ENCODE assay signal across 17 cellular contexts in the genomic region with DNA sequence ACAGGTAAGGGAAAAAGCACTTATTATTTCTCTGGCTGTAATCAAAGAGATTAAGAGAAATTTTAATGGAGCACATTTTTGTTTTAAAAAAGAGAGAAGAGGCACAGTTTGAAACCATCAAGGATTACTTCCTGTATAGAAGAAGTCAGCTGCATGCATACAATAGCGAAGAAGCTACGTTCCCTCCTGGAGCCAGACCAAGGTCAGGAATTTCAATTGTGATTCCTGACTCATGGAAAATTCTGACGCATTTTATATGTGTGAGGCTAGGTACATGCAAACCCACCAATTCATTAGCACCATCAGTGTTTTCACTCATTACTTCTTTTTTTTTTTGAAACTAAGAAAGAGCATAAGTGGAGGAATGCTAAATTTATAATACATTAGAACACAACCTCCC.
A peak's percentile ranks its signal among the peaks of the same experiment; 100 is the strongest.
DNase-seq lines count a peak whose midpoint lies in the region; ATAC-seq, FAIRE-seq and TF ChIP-seq lines count a peak whose summit lies in the region.
"Had no signal": no experiment of that assay in that cellular context is flagged by ENCODE, and none has a peak within 500 bp of the region (broad histone marks: within the 10 kb centered on the region; RNA-seq: fewer than 3 reads in every experiment).

No MANE protein-coding gene starts in this region.

- no peak overlapping the region for H2AFZ ChIP-seq in endothelial cell of umbilical vein (ENCODE audit: low read depth, low read length)

- BruUV-seq in endothelial cell of umbilical vein (replicated peaks; lab: Mats Ljungman, UMichigan) = no TSS peak

- intact Hi-C loops in endothelial cell of umbilical vein (cut with micrococcal nuclease) = loop anchor here (1.0 to 10.0 kb wide), 11 partner anchors 34 to 376 kb away; no protein-coding TSS in a partner anchor

- no peak for ATAC-seq in HG02852 (IDR thresholded peaks at IDR 0.05; ENCODE audit: unreplicated experiment)
- ATAC-seq in HG03469 (IDR thresholded peaks at IDR 0.05; ENCODE audit: unreplicated experiment) = no peak
- ATAC-seq: K562 had no signal

- H3K4me1 ChIP-seq in endothelial cell of umbilical vein (ENCODE audit: control insufficient read depth, extremely low read depth, insufficient read depth, low read length) = peaks cover 28% of the 10 kb centered on the region
- H3K4me1 ChIP-seq: body of pancreas had no signal

- POLR2A ChIA-PET in endothelial cell of umbilical vein (lab: Charles Lee) = interaction anchor here (1.0 to 1.9 kb wide), 4 partner anchors 252 to 383 kb away, joined by 3 to 11 read pairs (median 6); no protein-coding TSS in a partner anchor

- H3K4me2 ChIP-seq in endothelial cell of umbilical vein (ENCODE audit: insufficient read depth, low read length) = peak overlapping the region; percentile 78

- peak; percentile 80 for FAIRE-seq in endothelial cell of umbilical vein (lab: Jason Lieb, UNC)
- FAIRE-seq: K562 had no signal

- no peak for TF ChIP-seq POLR2A in endothelial cell of umbilical vein (IDR thresholded peaks at IDR 0.05; ENCODE audit: low read depth, low read length)

- H3K36me3 ChIP-seq in endothelial cell of umbilical vein (ENCODE audit: control insufficient read depth in 2 of 2, extremely low read depth in 1 of 2, insufficient read depth in 2 of 2, low read length in 2 of 2) = no peaks in the 10 kb centered on the region
- H3K36me3 ChIP-seq: tibial nerve had no signal

- H3K9me3 ChIP-seq in endothelial cell of umbilical vein (replicated peaks; ENCODE audit: control insufficient read depth, insufficient read depth, low read length) = no peaks in the 10 kb centered on the region
- H3K9me3 ChIP-seq: body of pancreas, tibial nerve had no signal

- H4K20me1 ChIP-seq in endothelial cell of umbilical vein (replicated peaks; ENCODE audit: control insufficient read depth, extremely low read depth, insufficient read depth, low read length) = no peaks in the 10 kb centered on the region

- peak overlapping the region; percentile 92 for H3K27ac ChIP-seq in endothelial cell of umbilical vein (ENCODE audit: insufficient read depth, low read depth, low read length)
- H3K27ac ChIP-seq: body of pancreas had no signal

- CTCF ChIA-PET in endothelial cell of umbilical vein (lab: Charles Lee) = interaction anchor here (0.8 to 2.6 kb wide), 16 partner anchors 13 to 376 kb away, joined by 3 to 17 read pairs (median 5); no protein-coding TSS in a partner anchor

- no peaks in the 10 kb centered on the region for H3K27me3 ChIP-seq in endothelial cell of umbilical vein (ENCODE audit: control insufficient read depth in 2 of 2, insufficient read depth in 2 of 2, low read length in 2 of 2)
- H3K27me3 ChIP-seq: body of pancreas, tibial nerve had no signal

- dilution Hi-C loops in endothelial cell of umbilical vein (cut with MboI; ENCODE audit: extremely low pct_ligation_motif_present, low sequenced_read_pairs) = no loop called here

- H3K79me2 ChIP-seq in endothelial cell of umbilical vein (ENCODE audit: control insufficient read depth, insufficient read depth, low read length) = no peaks in the 10 kb centered on the region

- DNase-seq in Daoy (ENCODE audit: low read depth) (peak; percentile 19), RPMI7951 (ENCODE audit: low read depth) (peak; percentile 73), endothelial cell of umbilical vein (ENCODE audit: low read depth, low spot score) (peak; percentile 98), myocyte (ENCODE audit: low read depth) (peak; percentile 10), NCI-H1105 (lab: John Stamatoyannopoulos, UW) (no peak), occipital lobe (lab: John Stamatoyannopoulos, UW) (no peak)
- DNase-seq: activated CD4-positive, alpha-beta T cell treated with anti-CD3 and anti-CD28 coated beads, Interleukin-2, amount 50 U/mL, for 48 hours; body of pancreas; DMS153; NCI-H187; NCI-H526 treated with DMSO at 0.1 percent for 48 hours; RPMI8226; T-helper 9 cell had no signal

- H3K4me3 ChIP-seq in endothelial cell of umbilical vein (replicated peaks in 1 of 3; ENCODE audit: insufficient read depth in 1 of 3, low read depth in 1 of 3, low read length in 3 of 3) = no peak overlapping the region
- H3K4me3 ChIP-seq: body of pancreas, K562, tibial nerve had no signal

- peak overlapping the region; percentile 78 for H3K9ac ChIP-seq in endothelial cell of umbilical vein (replicated peaks; ENCODE audit: extremely low read depth, insufficient read depth, low read length)

- no peak for TF ChIP-seq CTCF in endothelial cell of umbilical vein (IDR thresholded peaks at IDR 0.05; ENCODE audit: extremely low read depth in 1 of 2, insufficient read depth in 1 of 2, low read depth in 1 of 2, low read length in 2 of 2)

- H3K9me1 ChIP-seq in endothelial cell of umbilical vein (replicated peaks; ENCODE audit: control insufficient read depth, extremely low read depth, insufficient read depth, low read length) = no peaks in the 10 kb centered on the region

TF ChIP-seq in endothelial cell of umbilical vein, 7 proteins besides CTCF, POLR2A, EP300 and RAD21:
- TF ChIP-seq JUN (IDR thresholded peaks at IDR 0.05; ENCODE audit: borderline replicate concordance, insufficient read depth, insufficient read length, low read depth) = peak; percentile 90
- TF ChIP-seq, protein P1, sequence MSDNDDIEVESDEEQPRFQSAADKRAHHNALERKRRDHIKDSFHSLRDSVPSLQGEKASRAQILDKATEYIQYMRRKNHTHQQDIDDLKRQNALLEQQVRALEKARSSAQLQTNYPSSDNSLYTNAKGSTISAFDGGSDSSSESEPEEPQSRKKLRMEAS (IDR thresholded peaks at IDR 0.05; ENCODE audit: insufficient read depth, insufficient read length) = no peak
- TF ChIP-seq GATA2 (IDR thresholded peaks at IDR 0.05; ENCODE audit: insufficient read depth, insufficient read length, low read depth, low read length) = no peak
- TF ChIP-seq MYC (IDR thresholded peaks at IDR 0.05; ENCODE audit: low read depth, low read length) = no peak
- peak; percentile 46 for TF ChIP-seq FOS (IDR thresholded peaks at IDR 0.05; ENCODE audit: borderline replicate concordance, insufficient read depth, low read length)
- TF ChIP-seq POLR2AphosphoS5 (IDR thresholded peaks at IDR 0.05; ENCODE audit: insufficient read depth, low read depth, low read length) = peak; percentile 35
- no peak for TF ChIP-seq EZH2 (IDR thresholded peaks at IDR 0.05; ENCODE audit: borderline replicate concordance, low read depth, low read length, severe bottlenecking)

Comparison
In these comparisons a context has a peak if more than half of its experiments do, and no peak if none do; other contexts are left out.
1. DNase-seq: peak in Daoy (single experiment), RPMI7951 (single experiment), endothelial cell of umbilical vein (single experiment) and myocyte (single experiment); none in NCI-H1105 (single experiment) and occipital lobe (single experiment).